In genomic region chr13:36818483-36819063, GRCh38 we compare ENCODE assay signal across 8 cellular contexts. TPM values are rescaled to one million over a fixed set of nuclear protein-coding genes. Genes with fewer than 3 reads are reported as not detected.
DNase-seq lines count a peak whose midpoint lies in the region; ATAC-seq and TF ChIP-seq lines count a peak whose summit lies in the region.

No MANE protein-coding gene starts in this region.

- ATAC-seq in HG03378 (IDR thresholded peaks at IDR 0.05; ENCODE audit: unreplicated experiment) (peak; percentile 25), left colon (peak; percentile 37)
- ATAC-seq in activated CD4-positive, CD25-positive, alpha-beta regulatory T cell treated with anti-CD3 and anti-CD28 coated beads, Interleukin-2, amount 50 U/mL, for 24 hours = no peak

- intact Hi-C loops in left colon (cut with DNase I, micrococcal nuclease) = no loop called here
- intact Hi-C loops in tibial artery (cut with DNase I; ENCODE audit: low total_unique reads) = no loop called here

- DNase-seq in NCI-H748 (lab: John Stamatoyannopoulos, UW; ENCODE audit: unreplicated experiment) (peak; percentile 81), NCI-H748 treated with DMSO at 0.1 percent for 48 hours (lab: John Stamatoyannopoulos, UW) (no peak), left colon (no peak), tibial artery (no peak), NCI-H82 treated with DMSO at 0.1 percent for 48 hours (lab: John Stamatoyannopoulos, UW; ENCODE audit: unreplicated experiment) (no peak)

- H3K27me3 ChIP-seq in tibial artery = no peaks in the 10 kb centered on the region

- peak overlapping the region; percentile 73 to 87 for H3K4me3 ChIP-seq in tibial artery

- peak in 1 of 2 experiments; percentile 6 for TF ChIP-seq CTCF in tibial artery (IDR thresholded peaks at IDR 0.05)

- H3K27ac ChIP-seq in angular gyrus (ENCODE audit: low read depth, low read length) = peak overlapping the region; percentile 70
- peak overlapping the region; percentile 73 to 74 for H3K27ac ChIP-seq in tibial artery

- H3K9me3 ChIP-seq in tibial artery = no peaks in the 10 kb centered on the region

- peaks cover 0 to 36% (median 10%) of the 10 kb centered on the region in 4 donors for H3K4me1 ChIP-seq in tibial artery

- no peaks in the 10 kb centered on the region for H3K36me3 ChIP-seq in tibial artery

RNA-seq across cellular contexts. Expression of gene RFXAP, which starts 0.4 kb away (rescaled TPM):
- 1 to 10 TPM; 2.9 to 3.4 TPM for total RNA-seq in left colon

Comparison
In these comparisons a context has a peak if more than half of its experiments do, and no peak if none do; other contexts are left out.
1. ATAC-seq: peak in HG03378 (single experiment) and left colon (single experiment); none in activated CD4-positive, CD25-positive, alpha-beta regulatory T cell treated with anti-CD3 and anti-CD28 coated beads, Interleukin-2, amount 50 U/mL, for 24 hours (0 of 2).